ENCODE assay signal across 8 cellular contexts in genomic region chr19:45091031-45091918, GRCh38. TPM values are rescaled to one million over a fixed set of nuclear protein-coding genes. Genes with fewer than 3 reads are reported as not detected.
DNase-seq lines count a peak whose midpoint lies in the region; ATAC-seq and TF ChIP-seq lines count a peak whose summit lies in the region.

No MANE protein-coding gene starts in this region.

- no peaks in the 10 kb centered on the region for H3K27me3 Mint-ChIP-seq in activated naive CD4-positive, alpha-beta T cell treated with anti-CD3 and anti-CD28 coated beads, Interleukin-2, amount 50 U/mL, for 24 hours

- H3K36me3 ChIP-seq in SJCRH30, result peaks cover 4% of the 10 kb centered on the region; the same call in 1 of the 2 replicates
- H3K36me3 ChIP-seq in neutrophil, result peaks cover 13% of the 10 kb centered on the region
- H3K36me3 ChIP-seq in subcutaneous abdominal adipose tissue (ENCODE audit: control insufficient read depth in 5 of 5, insufficient read depth in 5 of 5, low read length in 5 of 5), result peaks cover 0 to 21% (median 11%) of the 10 kb centered on the region in 5 donors

- H3K4me3 ChIP-seq in SJCRH30 (peak overlapping the region; percentile 86), neutrophil (ENCODE audit: low read depth in 1 of 2, low read length in 1 of 2) (peak overlapping the region; percentile 96 to 99), subcutaneous abdominal adipose tissue (ENCODE audit: low read depth in 1 of 5, low read length in 5 of 5) (peak overlapping the region; percentile 85 to 98 (median 92))

- H3K27ac ChIP-seq in SJCRH30, result peak overlapping the region; percentile 92; the same call in 1 of the 2 replicates
- peak overlapping the region; percentile 93 for H3K27ac ChIP-seq in neutrophil
- peak overlapping the region; percentile 71 for H3K27ac ChIP-seq in subcutaneous abdominal adipose tissue (ENCODE audit: low read depth, low read length)

- no peaks in the 10 kb centered on the region for H3K9me3 Mint-ChIP-seq in activated naive CD4-positive, alpha-beta T cell treated with anti-CD3 and anti-CD28 coated beads, Interleukin-2, amount 50 U/mL, for 24 hours

- H3K9ac ChIP-seq in subcutaneous abdominal adipose tissue (ENCODE audit: low read length in 5 of 5), result peak overlapping the region in 4 of 5 donors; percentile 40 to 96 (median 60)

- peaks cover 63% of the 10 kb centered on the region for H3K4me1 Mint-ChIP-seq in activated naive CD4-positive, alpha-beta T cell treated with anti-CD3 and anti-CD28 coated beads, Interleukin-2, amount 50 U/mL, for 24 hours

- peaks cover 16% of the 10 kb centered on the region for H3K36me3 Mint-ChIP-seq in activated naive CD4-positive, alpha-beta T cell treated with anti-CD3 and anti-CD28 coated beads, Interleukin-2, amount 50 U/mL, for 24 hours

- peak overlapping the region; percentile 99 for H3K27ac Mint-ChIP-seq in activated naive CD4-positive, alpha-beta T cell treated with anti-CD3 and anti-CD28 coated beads, Interleukin-2, amount 50 U/mL, for 24 hours

- H3K4me1 ChIP-seq in SJCRH30 (no peaks in the 10 kb centered on the region), neutrophil (ENCODE audit: control insufficient read depth in 1 of 2, insufficient read depth in 1 of 2, low read depth in 1 of 2, low read length in 1 of 2) (peaks cover 27 to 32% of the 10 kb centered on the region in 2 experiments), subcutaneous abdominal adipose tissue (ENCODE audit: control insufficient read depth in 5 of 5, insufficient read depth in 5 of 5, low read length in 5 of 5) (peaks cover 5 to 47% (median 37%) of the 10 kb centered on the region in 5 donors)

- TF ChIP-seq CTCF in neutrophil (IDR thresholded peaks at IDR 0.05), result peak; percentile 35

- peak; percentile 67 for ATAC-seq in GM21723 (IDR thresholded peaks at IDR 0.05; ENCODE audit: unreplicated experiment)

- H3K27me3 ChIP-seq in SJCRH30, result no peaks in the 10 kb centered on the region
- H3K27me3 ChIP-seq in neutrophil, result no peaks in the 10 kb centered on the region
- H3K27me3 ChIP-seq in subcutaneous abdominal adipose tissue (ENCODE audit: control insufficient read depth in 5 of 5, insufficient read depth in 4 of 5, low read length in 5 of 5), result no peaks in the 10 kb centered on the region

- H3K4me3 Mint-ChIP-seq in activated naive CD4-positive, alpha-beta T cell treated with anti-CD3 and anti-CD28 coated beads, Interleukin-2, amount 50 U/mL, for 24 hours, result peak overlapping the region; percentile 95

- H3K9me3 ChIP-seq in SJCRH30 (replicated peaks) (no peaks in the 10 kb centered on the region), neutrophil (no peaks in the 10 kb centered on the region), subcutaneous abdominal adipose tissue (ENCODE audit: control insufficient read depth in 5 of 5, low read length in 5 of 5) (no peaks in the 10 kb centered on the region)

- DNase-seq in DMS53 treated with DMSO at 0.1 percent for 48 hours (lab: John Stamatoyannopoulos, UW; ENCODE audit: unreplicated experiment), result peak; percentile 93
- peak; percentile 98 for DNase-seq in LHCN-M2 (ENCODE audit: low read depth)
- DNase-seq in SJCRH30, result peak; percentile 84 to 89
- peak; percentile 93 for DNase-seq in germinal center (ENCODE audit: low spot score)

RNA-seq across cellular contexts. Expression of gene PPP1R37, which starts 1.7 kb away (rescaled TPM):
- total RNA-seq in LHCN-M2 (2014; rRNA removed), result 43.9 and 46.2 TPM in 2 replicates
- polyA plus RNA-seq in LHCN-M2 (2012), result 22.2 TPM
- 19.4 and 20.0 TPM in 2 replicates for total RNA-seq in SJCRH30 (2014; rRNA removed; shearing (Covaris generic))

RNA-seq across cellular contexts. Expression of gene GEMIN7, which starts 12.2 kb away (rescaled TPM):
- 27.6 and 44.9 TPM in 2 replicates for total RNA-seq in LHCN-M2 (2014; rRNA removed)
- polyA plus RNA-seq in LHCN-M2 (2012), result 25.0 TPM
- 37.3 and 37.9 TPM in 2 replicates for total RNA-seq in SJCRH30 (2014; rRNA removed; shearing (Covaris generic))

RNA-seq across cellular contexts. Expression of gene ZNF296, which starts 15.0 kb away (rescaled TPM):
- total RNA-seq in LHCN-M2 (2014; rRNA removed), result not detected in 2 replicates
- 0.07 TPM for polyA plus RNA-seq in LHCN-M2 (2012)
- not detected in 2 replicates for total RNA-seq in SJCRH30 (2014; rRNA removed; shearing (Covaris generic))

RNA-seq across cellular contexts. Expression of gene CLASRP, which starts 52.4 kb away (rescaled TPM):
- total RNA-seq in LHCN-M2 (2014; rRNA removed), result 76.0 and 89.8 TPM in 2 replicates
- 27.5 TPM for polyA plus RNA-seq in LHCN-M2 (2012)
- total RNA-seq in SJCRH30 (2014; rRNA removed; shearing (Covaris generic)), result 26.4 and 39.8 TPM in 2 replicates

Comparison
In these comparisons a context has a peak if more than half of its experiments do, and no peak if none do; other contexts are left out.
1. Peak in every context shown above with its lines: DNase-seq, ATAC-seq, H3K4me3 ChIP-seq and H3K27ac ChIP-seq.